Comparison of ENCODE assay signal across 1 cellular context in the genomic region with DNA sequence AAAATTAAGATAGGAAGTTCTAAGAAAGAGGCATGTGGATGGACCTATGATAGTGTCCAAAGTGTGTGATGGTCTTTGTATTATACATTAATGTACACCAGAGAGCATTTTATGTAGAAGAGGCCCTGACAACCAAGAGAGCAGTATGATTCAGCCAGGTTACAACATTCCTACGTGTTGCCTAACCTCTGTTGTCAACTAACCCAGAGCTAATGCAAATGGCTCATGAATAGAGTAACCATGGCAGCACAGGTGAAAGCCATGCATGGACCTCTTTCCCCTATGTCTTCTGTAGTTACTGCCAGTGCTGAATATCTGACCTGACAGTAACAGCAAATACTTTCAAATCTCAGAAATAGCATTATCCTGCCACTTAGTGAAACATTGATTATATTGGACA.
TF ChIP-seq lines count a peak whose summit lies in the region.

No MANE protein-coding gene starts in this region.

TF ChIP-seq in WTC11, 78 proteins besides CTCF, POLR2A, EP300 and RAD21 (continued from another document):
- TF ChIP-seq, protein P1, sequence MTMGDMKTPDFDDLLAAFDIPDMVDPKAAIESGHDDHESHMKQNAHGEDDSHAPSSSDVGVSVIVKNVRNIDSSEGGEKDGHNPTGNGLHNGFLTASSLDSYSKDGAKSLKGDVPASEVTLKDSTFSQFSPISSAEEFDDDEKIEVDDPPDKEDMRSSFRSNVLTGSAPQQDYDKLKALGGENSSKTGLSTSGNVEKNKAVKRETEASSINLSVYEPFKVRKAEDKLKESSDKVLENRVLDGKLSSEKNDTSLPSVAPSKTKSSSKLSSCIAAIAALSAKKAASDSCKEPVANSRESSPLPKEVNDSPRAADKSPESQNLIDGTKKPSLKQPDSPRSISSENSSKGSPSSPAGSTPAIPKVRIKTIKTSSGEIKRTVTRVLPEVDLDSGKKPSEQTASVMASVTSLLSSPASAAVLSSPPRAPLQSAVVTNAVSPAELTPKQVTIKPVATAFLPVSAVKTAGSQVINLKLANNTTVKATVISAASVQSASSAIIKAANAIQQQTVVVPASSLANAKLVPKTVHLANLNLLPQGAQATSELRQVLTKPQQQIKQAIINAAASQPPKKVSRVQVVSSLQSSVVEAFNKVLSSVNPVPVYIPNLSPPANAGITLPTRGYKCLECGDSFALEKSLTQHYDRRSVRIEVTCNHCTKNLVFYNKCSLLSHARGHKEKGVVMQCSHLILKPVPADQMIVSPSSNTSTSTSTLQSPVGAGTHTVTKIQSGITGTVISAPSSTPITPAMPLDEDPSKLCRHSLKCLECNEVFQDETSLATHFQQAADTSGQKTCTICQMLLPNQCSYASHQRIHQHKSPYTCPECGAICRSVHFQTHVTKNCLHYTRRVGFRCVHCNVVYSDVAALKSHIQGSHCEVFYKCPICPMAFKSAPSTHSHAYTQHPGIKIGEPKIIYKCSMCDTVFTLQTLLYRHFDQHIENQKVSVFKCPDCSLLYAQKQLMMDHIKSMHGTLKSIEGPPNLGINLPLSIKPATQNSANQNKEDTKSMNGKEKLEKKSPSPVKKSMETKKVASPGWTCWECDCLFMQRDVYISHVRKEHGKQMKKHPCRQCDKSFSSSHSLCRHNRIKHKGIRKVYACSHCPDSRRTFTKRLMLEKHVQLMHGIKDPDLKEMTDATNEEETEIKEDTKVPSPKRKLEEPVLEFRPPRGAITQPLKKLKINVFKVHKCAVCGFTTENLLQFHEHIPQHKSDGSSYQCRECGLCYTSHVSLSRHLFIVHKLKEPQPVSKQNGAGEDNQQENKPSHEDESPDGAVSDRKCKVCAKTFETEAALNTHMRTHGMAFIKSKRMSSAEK (CRISPR knock-in tag; IDR thresholded peaks at IDR 0.05; ENCODE audit: borderline replicate concordance), result no peak
- no peak for TF ChIP-seq ZNF232 (CRISPR knock-in tag; IDR thresholded peaks at IDR 0.05)
- TF ChIP-seq, protein P2, sequence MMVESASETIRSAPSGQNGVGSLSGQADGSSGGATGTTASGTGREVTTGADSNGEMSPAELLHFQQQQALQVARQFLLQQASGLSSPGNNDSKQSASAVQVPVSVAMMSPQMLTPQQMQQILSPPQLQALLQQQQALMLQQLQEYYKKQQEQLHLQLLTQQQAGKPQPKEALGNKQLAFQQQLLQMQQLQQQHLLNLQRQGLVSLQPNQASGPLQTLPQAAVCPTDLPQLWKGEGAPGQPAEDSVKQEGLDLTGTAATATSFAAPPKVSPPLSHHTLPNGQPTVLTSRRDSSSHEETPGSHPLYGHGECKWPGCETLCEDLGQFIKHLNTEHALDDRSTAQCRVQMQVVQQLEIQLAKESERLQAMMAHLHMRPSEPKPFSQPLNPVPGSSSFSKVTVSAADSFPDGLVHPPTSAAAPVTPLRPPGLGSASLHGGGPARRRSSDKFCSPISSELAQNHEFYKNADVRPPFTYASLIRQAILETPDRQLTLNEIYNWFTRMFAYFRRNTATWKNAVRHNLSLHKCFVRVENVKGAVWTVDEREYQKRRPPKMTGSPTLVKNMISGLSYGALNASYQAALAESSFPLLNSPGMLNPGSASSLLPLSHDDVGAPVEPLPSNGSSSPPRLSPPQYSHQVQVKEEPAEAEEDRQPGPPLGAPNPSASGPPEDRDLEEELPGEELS (CRISPR knock-in tag; IDR thresholded peaks at IDR 0.05), result no peak
- no peak for TF ChIP-seq IRF2 (CRISPR knock-in tag; IDR thresholded peaks at IDR 0.05; ENCODE audit: borderline replicate concordance, low read depth)
- TF ChIP-seq, protein P3, sequence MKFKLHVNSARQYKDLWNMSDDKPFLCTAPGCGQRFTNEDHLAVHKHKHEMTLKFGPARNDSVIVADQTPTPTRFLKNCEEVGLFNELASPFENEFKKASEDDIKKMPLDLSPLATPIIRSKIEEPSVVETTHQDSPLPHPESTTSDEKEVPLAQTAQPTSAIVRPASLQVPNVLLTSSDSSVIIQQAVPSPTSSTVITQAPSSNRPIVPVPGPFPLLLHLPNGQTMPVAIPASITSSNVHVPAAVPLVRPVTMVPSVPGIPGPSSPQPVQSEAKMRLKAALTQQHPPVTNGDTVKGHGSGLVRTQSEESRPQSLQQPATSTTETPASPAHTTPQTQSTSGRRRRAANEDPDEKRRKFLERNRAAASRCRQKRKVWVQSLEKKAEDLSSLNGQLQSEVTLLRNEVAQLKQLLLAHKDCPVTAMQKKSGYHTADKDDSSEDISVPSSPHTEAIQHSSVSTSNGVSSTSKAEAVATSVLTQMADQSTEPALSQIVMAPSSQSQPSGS (CRISPR knock-in tag; IDR thresholded peaks at IDR 0.05; ENCODE audit: borderline replicate concordance, low read depth), result no peak
- no peak for TF ChIP-seq EMX1 (CRISPR knock-in tag; IDR thresholded peaks at IDR 0.05)
- no peak for TF ChIP-seq SMAD3 (CRISPR knock-in tag; IDR thresholded peaks at IDR 0.05; ENCODE audit: borderline replicate concordance)
- TF ChIP-seq MXD4 (CRISPR knock-in tag; IDR thresholded peaks at IDR 0.05; ENCODE audit: borderline replicate concordance), result no peak
- TF ChIP-seq NR2C2 (CRISPR knock-in tag; IDR thresholded peaks at IDR 0.05), result no peak
- TF ChIP-seq, protein P4, sequence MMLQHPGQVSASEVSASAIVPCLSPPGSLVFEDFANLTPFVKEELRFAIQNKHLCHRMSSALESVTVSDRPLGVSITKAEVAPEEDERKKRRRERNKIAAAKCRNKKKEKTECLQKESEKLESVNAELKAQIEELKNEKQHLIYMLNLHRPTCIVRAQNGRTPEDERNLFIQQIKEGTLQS (CRISPR knock-in tag; conservative IDR thresholded peaks at IDR 0.05), result no peak
